ENCODE assay signal across 8 cellular contexts in the genomic region with DNA sequence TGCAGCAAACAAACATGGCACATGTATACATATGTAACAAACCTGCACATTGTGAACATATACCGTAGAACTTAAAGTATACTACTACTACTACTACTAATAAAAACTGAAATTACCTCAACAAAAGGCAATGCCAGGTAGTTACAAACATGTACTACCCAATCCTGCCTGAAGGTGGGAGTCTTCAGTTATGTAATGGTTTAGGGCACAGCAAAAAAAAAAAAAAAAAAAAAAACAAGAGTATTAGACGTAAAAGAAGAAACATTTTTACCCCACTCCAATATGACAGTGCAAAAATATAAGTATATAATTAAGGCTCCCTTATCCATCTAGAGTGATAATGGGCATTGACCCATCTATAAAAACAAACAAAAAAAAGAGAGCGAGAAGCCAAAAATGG.
DNase-seq lines count a peak whose midpoint lies in the region; ATAC-seq and TF ChIP-seq lines count a peak whose summit lies in the region.
"Not testable (repeated sequence)": the region's sequence is repeated elsewhere in the genome, so short reads cannot be mapped to it uniquely, and the experiment has no call there.

No MANE protein-coding gene starts in this region.

- H3K27ac ChIP-seq in IMR-90 (ENCODE audit: insufficient read depth, low read length); PC-3 (ENCODE audit: low read length); endodermal cell (ENCODE audit: low read depth, low read length); liver (ENCODE audit: low read depth in 1 of 2, low read length in 2 of 2): not testable (repeated sequence)

- WGBS in IMR-90 (ENCODE audit: extremely low coverage in 2 of 2, insufficient read length in 1 of 2), 2 experiments, result no CpG with 5 or more reads among the region's 3 CpGs
- 60 to 97% methylated on average over 1 to 2 of the region's 3 CpGs for WGBS in endodermal cell (ENCODE audit: insufficient coverage in 1 of 2, insufficient read length in 1 of 2), 2 experiments
- WGBS in liver, result 71% methylated on average over 3 of the region's 3 CpGs

- not testable (repeated sequence) for H3F3A ChIP-seq in PC-3 (ENCODE audit: low read length, unreplicated experiment)

- not testable (repeated sequence) for H4K20me1 ChIP-seq in IMR-90 (ENCODE audit: insufficient read depth, low read length); PC-3 (ENCODE audit: low read length)

- DNase-seq in Caco-2, result peak in 1 of 2 experiments; percentile 65
- peak; percentile 8 for DNase-seq in IMR-90
- peak; percentile 66 for DNase-seq in PC-3
- peak; percentile 46 for DNase-seq in activated CD8-positive, alpha-beta T cell treated with anti-CD3 and anti-CD28 coated beads, Interleukin-2, amount 10 ng/mL, durations not matched to agents 7 days and 5 days
- DNase-seq in endodermal cell, result not testable (repeated sequence)
- peak in 4 of 6 experiments; percentile 1 to 47 (median 26) for DNase-seq in stimulated activated naive CD4-positive, alpha-beta T cell (lab: John Stamatoyannopoulos, UW)

- H2BK20ac ChIP-seq in IMR-90 (ENCODE audit: low read depth, low read length), result not testable (repeated sequence)

- not testable (repeated sequence) for H3K4me2 ChIP-seq in IMR-90 (ENCODE audit: low read depth, low read length); PC-3 (ENCODE audit: low read length)

- dilution Hi-C loops in IMR-90 (cut with HindIII; ENCODE audit: low sequenced_read_pairs, unreplicated experiment), result not testable (repeated sequence)

- H3K9me3 ChIP-seq in Caco-2; IMR-90 (ENCODE audit: control insufficient read depth, insufficient read depth, low read length); PC-3 (ENCODE audit: low read length); endodermal cell (ENCODE audit: control insufficient read depth, low read length); liver (ENCODE audit: control insufficient read depth in 4 of 4, low read length in 3 of 4): not testable (repeated sequence)

- H3K14ac ChIP-seq in IMR-90 (replicated peaks; ENCODE audit: low read depth, low read length), result not testable (repeated sequence)

- not testable (repeated sequence) for H3K36me3 ChIP-seq in Caco-2 (ENCODE audit: control insufficient read depth, insufficient read depth, low read length); IMR-90 (ENCODE audit: control insufficient read depth, insufficient read depth, low read length); PC-3 (ENCODE audit: low read depth, low read length); endodermal cell (ENCODE audit: control insufficient read depth, insufficient read depth, low read length); liver (ENCODE audit: control insufficient read depth in 4 of 4, insufficient read depth in 3 of 4, low read depth in 1 of 4, low read length in 3 of 4)

- not testable (repeated sequence) for H3K27me3 ChIP-seq in Caco-2 (replicated peaks; ENCODE audit: control insufficient read depth, insufficient read depth, low read length); IMR-90 (ENCODE audit: control insufficient read depth, insufficient read depth, low read length); PC-3 (ENCODE audit: low read length); endodermal cell (ENCODE audit: control insufficient read depth, insufficient read depth, low read length, poor library complexity, severe bottlenecking); liver (ENCODE audit: control insufficient read depth in 4 of 4, insufficient read depth in 4 of 4, low read length in 3 of 4)

- not testable (repeated sequence) for H3K4ac ChIP-seq in IMR-90 (ENCODE audit: low read depth, low read length)

- not testable (repeated sequence) for H4K91ac ChIP-seq in IMR-90 (ENCODE audit: insufficient read depth, low read depth, low read length)

- H2BK5ac ChIP-seq in IMR-90 (ENCODE audit: low read depth, low read length, poor library complexity, severe bottlenecking), result not testable (repeated sequence)

- not testable (repeated sequence) for H3K9me2 ChIP-seq in PC-3 (replicated peaks; ENCODE audit: low read length)

- H3K4me3 Mint-ChIP-seq in Caco-2 (ENCODE audit: unreplicated experiment); activated CD8-positive, alpha-beta T cell treated with anti-CD3 and anti-CD28 coated beads, Interleukin-2, amount 10 ng/mL, durations not matched to agents 7 days and 5 days; endodermal cell: not testable (repeated sequence)

- H3K4me1 Mint-ChIP-seq in Caco-2 (ENCODE audit: low read depth, unreplicated experiment); activated CD8-positive, alpha-beta T cell treated with anti-CD3 and anti-CD28 coated beads, Interleukin-2, amount 10 ng/mL, durations not matched to agents 7 days and 5 days (ENCODE audit: low read depth); endodermal cell: not testable (repeated sequence)

- H3K18ac ChIP-seq in IMR-90 (ENCODE audit: low read depth, low read length), result not testable (repeated sequence)

- not testable (repeated sequence) for H4K8ac ChIP-seq in IMR-90 (ENCODE audit: low read depth in 2 of 2, low read length in 2 of 2)

- not testable (repeated sequence) for H2BK120ac ChIP-seq in IMR-90 (ENCODE audit: low read depth, low read length)

- H2AK5ac ChIP-seq in IMR-90 (ENCODE audit: low read depth, low read length), result not testable (repeated sequence)

- H3K9me1 ChIP-seq in IMR-90 (ENCODE audit: insufficient read depth, low read length), result not testable (repeated sequence)

- H4K5ac ChIP-seq in IMR-90 (ENCODE audit: low read depth, low read length), result not testable (repeated sequence)

- TF ChIP-seq POLR2A in IMR-90 (IDR thresholded peaks at IDR 0.05; ENCODE audit: low read depth, low read length), result not testable (repeated sequence)

- in situ Hi-C loops in IMR-90 (cut with MboI; ENCODE audit: low sequenced_read_pairs), result not testable (repeated sequence)

- not testable (repeated sequence) for H3K56ac ChIP-seq in IMR-90 (ENCODE audit: extremely low read depth, insufficient read depth, low read length)

- peak; percentile 59 for ATAC-seq in GM18909 (IDR thresholded peaks at IDR 0.05; ENCODE audit: poor library complexity, unreplicated experiment)
- not testable (repeated sequence) for ATAC-seq in IMR-90 (ENCODE audit: low read depth); activated CD8-positive, alpha-beta T cell treated with anti-CD3 and anti-CD28 coated beads, Interleukin-2, amount 10 ng/mL, durations not matched to agents 7 days and 5 days
- ATAC-seq in PC-3, result peak; percentile 20; the same call in 1 of the 2 replicates

- H3K27me3 Mint-ChIP-seq in Caco-2 (ENCODE audit: insufficient read depth, unreplicated experiment); activated CD8-positive, alpha-beta T cell treated with anti-CD3 and anti-CD28 coated beads, Interleukin-2, amount 10 ng/mL, durations not matched to agents 7 days and 5 days (ENCODE audit: low read depth); endodermal cell (ENCODE audit: insufficient read depth): not testable (repeated sequence)

- H3K79me1 ChIP-seq in IMR-90 (ENCODE audit: low read depth in 1 of 2, low read length in 2 of 2), result not testable (repeated sequence)

- BruUV-seq in Caco-2 (replicated peaks; lab: Mats Ljungman, UMichigan); IMR-90 (replicated peaks; lab: Mats Ljungman, UMichigan); PC-3 (replicated peaks; lab: Mats Ljungman, UMichigan): not testable (repeated sequence)

- H3K27ac Mint-ChIP-seq in Caco-2 (ENCODE audit: unreplicated experiment), result peak overlapping the region; percentile 42
- not testable (repeated sequence) for H3K27ac Mint-ChIP-seq in activated CD8-positive, alpha-beta T cell treated with anti-CD3 and anti-CD28 coated beads, Interleukin-2, amount 10 ng/mL, durations not matched to agents 7 days and 5 days; endodermal cell

- not testable (repeated sequence) for H3K9me3 Mint-ChIP-seq in Caco-2 (ENCODE audit: unreplicated experiment); activated CD8-positive, alpha-beta T cell treated with anti-CD3 and anti-CD28 coated beads, Interleukin-2, amount 10 ng/mL, durations not matched to agents 7 days and 5 days (ENCODE audit: insufficient read depth)
- H3K9me3 Mint-ChIP-seq in endodermal cell, result peaks cover 21% of the 10 kb centered on the region

- H3K9ac ChIP-seq in IMR-90 (ENCODE audit: low read depth, low read length); PC-3 (ENCODE audit: low read length); endodermal cell (ENCODE audit: extremely low read depth, low read length, poor library complexity, severe bottlenecking); liver (ENCODE audit: low read depth in 1 of 2, low read length in 2 of 2): not testable (repeated sequence)

- not testable (repeated sequence) for H2AFZ ChIP-seq in IMR-90 (replicated peaks; ENCODE audit: low read length, poor library complexity); PC-3 (ENCODE audit: low read length)

- intact Hi-C loops in Caco-2 (cut with micrococcal nuclease; ENCODE audit: unreplicated experiment); IMR-90 (cut with micrococcal nuclease); PC-3 (cut with micrococcal nuclease): not testable (repeated sequence)

- not testable (repeated sequence) for H2AK9ac ChIP-seq in IMR-90 (replicated peaks; ENCODE audit: low read depth, low read length, poor library complexity)

- TF ChIP-seq RAD21 in IMR-90 (IDR thresholded peaks at IDR 0.05; ENCODE audit: low read length) (peak; percentile 29; the same call in 1 of the 2 replicates), liver (IDR thresholded peaks at IDR 0.05) (peak; percentile 58 to 61)

- H3K36me3 Mint-ChIP-seq in Caco-2 (ENCODE audit: insufficient read depth, unreplicated experiment); activated CD8-positive, alpha-beta T cell treated with anti-CD3 and anti-CD28 coated beads, Interleukin-2, amount 10 ng/mL, durations not matched to agents 7 days and 5 days (ENCODE audit: low read depth); endodermal cell (ENCODE audit: low read depth): not testable (repeated sequence)

- not testable (repeated sequence) for H3K4me1 ChIP-seq in Caco-2; IMR-90 (ENCODE audit: control insufficient read depth, insufficient read depth, low read length); PC-3 (ENCODE audit: insufficient read depth, low read length); endodermal cell (ENCODE audit: control insufficient read depth, insufficient read depth, low read length); liver (ENCODE audit: control insufficient read depth in 4 of 4, insufficient read depth in 4 of 4, low read length in 3 of 4)

- H3K23ac ChIP-seq in IMR-90 (ENCODE audit: low read depth, low read length), result not testable (repeated sequence)

- CTCF ChIA-PET in Caco-2 (lab: Charles Lee); IMR-90 (lab: Yijun Ruan, JAX); PC-3 (lab: Charles Lee); activated CD8-positive, alpha-beta T cell treated with anti-CD3 and anti-CD28 coated beads, Interleukin-2, amount 10 ng/mL, durations not matched to agents 7 days and 5 days (lab: Charles Lee): not testable (repeated sequence)

- H3K79me2 ChIP-seq in PC-3 (ENCODE audit: low read length), result not testable (repeated sequence)

- TF ChIP-seq CTCF in Caco-2 (IDR thresholded peaks at IDR 0.05; ENCODE audit: insufficient read depth in 1 of 2, low read depth in 1 of 2, low read length in 1 of 2, severe bottlenecking in 1 of 2, unreplicated experiment in 1 of 2) (peak; percentile 22 to 41), IMR-90 (conservative IDR thresholded peaks at IDR 0.05; ENCODE audit: low read depth, low read length) (peak; percentile 24; the same call in 1 of the 2 replicates), endodermal cell (conservative IDR thresholded peaks at IDR 0.05) (peak; percentile 46), liver (IDR thresholded peaks at IDR 0.05; ENCODE audit: low read depth, low read length, missing input control) (peak; percentile 40)
- TF ChIP-seq CTCF in PC-3 (conservative IDR thresholded peaks at IDR 0.05; ENCODE audit: low read depth, low read length), result not testable (repeated sequence)

- not testable (repeated sequence) for H2BK15ac ChIP-seq in IMR-90 (ENCODE audit: low read depth, low read length)

- not testable (repeated sequence) for H3K4me3 ChIP-seq in Caco-2 (ENCODE audit: low read depth, low read length); IMR-90 (ENCODE audit: insufficient read depth, low read depth, low read length); PC-3 (ENCODE audit: low read length); endodermal cell (ENCODE audit: low read length); liver (ENCODE audit: low read depth in 1 of 3, low read length in 3 of 3)

- POLR2A ChIA-PET in Caco-2 (lab: Charles Lee); IMR-90 (lab: Charles Lee; ENCODE audit: unreplicated experiment); PC-3 (lab: Charles Lee; ENCODE audit: unreplicated experiment); activated CD8-positive, alpha-beta T cell treated with anti-CD3 and anti-CD28 coated beads, Interleukin-2, amount 10 ng/mL, durations not matched to agents 7 days and 5 days (lab: Charles Lee): not testable (repeated sequence)
